Comparison of ENCODE assay signal across 13 cellular contexts in the genomic region with DNA sequence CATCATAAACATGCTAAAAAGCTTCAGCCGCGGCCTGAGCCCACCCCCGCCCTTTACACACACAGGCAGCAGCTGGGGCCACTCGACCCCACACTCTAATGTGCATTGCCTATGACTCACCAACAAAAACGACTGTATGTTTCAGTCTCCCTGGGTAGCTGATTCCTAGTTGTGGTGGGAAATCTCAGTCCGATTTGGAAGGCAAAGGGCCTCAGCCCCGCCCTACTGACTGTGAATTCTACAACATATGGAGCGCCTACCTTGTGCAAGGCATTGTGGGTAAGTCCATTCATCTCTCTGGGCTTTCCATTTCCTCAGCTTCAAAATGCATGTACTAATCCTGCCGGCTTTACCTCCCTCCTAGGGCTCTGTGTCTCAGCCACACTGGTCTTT.
DNase-seq lines count a peak whose midpoint lies in the region; ATAC-seq, FAIRE-seq and TF ChIP-seq lines count a peak whose summit lies in the region.
"Had no signal": no experiment of that assay in that cellular context is flagged by ENCODE, and none has a peak within 500 bp of the region (broad histone marks: within the 10 kb centered on the region; RNA-seq: fewer than 3 reads in every experiment).

No MANE protein-coding gene starts in this region.

- intact Hi-C loops in Calu3 (cut with micrococcal nuclease; ENCODE audit: unreplicated experiment) (no loop called here), left lung (cut with DNase I) (loop anchor here in 1 of 2 donors (10.0 kb wide), 1 partner anchor 264 kb away; no protein-coding TSS in a partner anchor), mammary epithelial cell (cut with micrococcal nuclease) (loop anchor here (10.0 kb wide), 1 partner anchor 404 kb away; no protein-coding TSS in a partner anchor)

- H4K20me1 ChIP-seq in astrocyte (ENCODE audit: insufficient read depth, low read length) (no peaks in the 10 kb centered on the region), mammary epithelial cell (ENCODE audit: insufficient read depth, low read length) (no peaks in the 10 kb centered on the region)

- H3K36me3 ChIP-seq in astrocyte (ENCODE audit: insufficient read depth, low read length) (no peaks in the 10 kb centered on the region), left lung (no peaks in the 10 kb centered on the region), mammary epithelial cell (ENCODE audit: insufficient read depth, low read length) (no peaks in the 10 kb centered on the region)

- H3K4me3 Mint-ChIP-seq in Calu3 (ENCODE audit: low read depth, unreplicated experiment) (peak overlapping the region; percentile 57), astrocyte (ENCODE audit: unreplicated experiment) (peak overlapping the region; percentile 65)
- no peak overlapping the region for H3K4me3 Mint-ChIP-seq in T-helper 2 cell treated with Interferon-gamma antibody and Interleukin-4, amounts not matched to agents 5 μg/mL and 100 μg/mL, for 36 hours
- no peak overlapping the region for H3K4me3 Mint-ChIP-seq in activated T-cell treated with anti-CD3 and anti-CD28 coated beads, Interleukin-2, amount 50 U/mL, for 72 hours

- H3K27me3 Mint-ChIP-seq in Calu3 (ENCODE audit: unreplicated experiment) (no peaks in the 10 kb centered on the region), astrocyte (ENCODE audit: low read depth, unreplicated experiment) (no peaks in the 10 kb centered on the region)
- H3K27me3 Mint-ChIP-seq in T-helper 2 cell treated with Interferon-gamma antibody and Interleukin-4, amounts not matched to agents 5 μg/mL and 100 μg/mL, for 36 hours (ENCODE audit: low read depth) = no peaks in the 10 kb centered on the region
- peaks cover 56% of the 10 kb centered on the region for H3K27me3 Mint-ChIP-seq in activated T-cell treated with anti-CD3 and anti-CD28 coated beads, Interleukin-2, amount 50 U/mL, for 72 hours (ENCODE audit: low read depth)

- in situ Hi-C loops in mammary epithelial cell (cut with MboI; ENCODE audit: low sequenced_read_pairs in 2 of 2) = loop anchor here (25.0 kb wide), 1 partner anchor 507 kb away; no protein-coding TSS in a partner anchor

- TF ChIP-seq CTCF in Calu3 (IDR thresholded peaks at IDR 0.05; ENCODE audit: unreplicated experiment) = no peak
- no peak for TF ChIP-seq CTCF in astrocyte (IDR thresholded peaks at IDR 0.05; ENCODE audit: insufficient read depth, low read depth, low read length)
- TF ChIP-seq CTCF in left lung (IDR thresholded peaks at IDR 0.05) = no peak
- TF ChIP-seq CTCF in mammary epithelial cell (conservative IDR thresholded peaks at IDR 0.05 in 1 of 2, IDR thresholded peaks at IDR 0.05 in 1 of 2; ENCODE audit: extremely low read depth in 1 of 2, insufficient read depth in 1 of 2, low read depth in 1 of 2, low read length in 2 of 2) = no peak

- H2AFZ ChIP-seq in astrocyte (ENCODE audit: low read depth, low read length) (peak overlapping the region; percentile 81), mammary epithelial cell (ENCODE audit: low read depth, low read length) (no peak overlapping the region)

- H3K9me3 ChIP-seq in astrocyte (ENCODE audit: insufficient read depth, low read depth, low read length) = no peaks in the 10 kb centered on the region
- H3K9me3 ChIP-seq in left lung = no peaks in the 10 kb centered on the region
- H3K9me3 ChIP-seq in mammary epithelial cell (replicated peaks; ENCODE audit: insufficient read depth, low read length) = no peaks in the 10 kb centered on the region

- peaks cover 41% of the 10 kb centered on the region for H3K4me1 ChIP-seq in astrocyte (ENCODE audit: insufficient read depth, low read length)
- H3K4me1 ChIP-seq in left lung = no peaks in the 10 kb centered on the region
- H3K4me1 ChIP-seq in mammary epithelial cell (ENCODE audit: insufficient read depth, low read length) = peaks cover 33% of the 10 kb centered on the region

- TF ChIP-seq POLR2A in H54 (IDR thresholded peaks at IDR 0.05; ENCODE audit: low read depth, low read length) = no peak

- DNase-seq in Calu3 (no peak), HT-29 (ENCODE audit: low spot score) (peak; percentile 47), astrocyte (ENCODE audit: low read depth) (peak; percentile 69), left lung (no peak), H54 (ENCODE audit: insufficient read length, low spot score) (no peak), mammary epithelial cell (no peak)
- no peak for DNase-seq in T-helper 2 cell treated with Interferon-gamma antibody and Interleukin-4, amounts not matched to agents 5 μg/mL and 100 μg/mL, for 36 hours (ENCODE audit: low spot score)
- DNase-seq in activated T-cell treated with anti-CD3 and anti-CD28 coated beads, Interleukin-2, amount 50 U/mL, for 72 hours = no peak
- DNase-seq: stimulated activated CD4-positive, alpha-beta T cell treated with anti-CD3 and anti-CD28 coated beads, Interleukin-2, amount 100 ng/mL, for 48 hours had no signal

- H3K9me3 Mint-ChIP-seq in Calu3 (ENCODE audit: low read depth, unreplicated experiment) (no peaks in the 10 kb centered on the region), astrocyte (ENCODE audit: unreplicated experiment) (no peaks in the 10 kb centered on the region)
- H3K9me3 Mint-ChIP-seq in T-helper 2 cell treated with Interferon-gamma antibody and Interleukin-4, amounts not matched to agents 5 μg/mL and 100 μg/mL, for 36 hours = no peaks in the 10 kb centered on the region
- H3K9me3 Mint-ChIP-seq in activated T-cell treated with anti-CD3 and anti-CD28 coated beads, Interleukin-2, amount 50 U/mL, for 72 hours = no peaks in the 10 kb centered on the region

- peak overlapping the region; percentile 81 for H3K9ac ChIP-seq in astrocyte (ENCODE audit: low read length)
- H3K9ac ChIP-seq in mammary epithelial cell (ENCODE audit: insufficient read depth, low read length) = no peak overlapping the region
- H3K9ac ChIP-seq: KMS-11 had no signal

- ATAC-seq in left lung = peak; percentile 50
- ATAC-seq in activated T-cell treated with anti-CD3 and anti-CD28 coated beads, Interleukin-2, amount 50 U/mL, for 72 hours (replicated peaks in 1 of 2) = no peak

- CTCF ChIA-PET in Calu3 (lab: Charles Lee) (interaction anchor here (0.6 to 1.5 kb wide), 6 partner anchors 251 to 466 kb away, joined by 3 to 9 read pairs (median 4); no protein-coding TSS in a partner anchor), mammary epithelial cell (lab: Charles Lee; ENCODE audit: low non-redundant PET) (interaction anchor here (0.6 to 0.7 kb wide), 2 partner anchors 252 to 339 kb away, joined by 3 to 10 read pairs; no protein-coding TSS in a partner anchor)

- H3K79me2 ChIP-seq in astrocyte (ENCODE audit: insufficient read depth, low read length) = no peaks in the 10 kb centered on the region
- H3K79me2 ChIP-seq in mammary epithelial cell (ENCODE audit: insufficient read depth, low read length) = no peaks in the 10 kb centered on the region

- H3K27ac Mint-ChIP-seq in Calu3 (ENCODE audit: unreplicated experiment) (no peak overlapping the region), astrocyte (ENCODE audit: unreplicated experiment) (peak overlapping the region; percentile 34)
- H3K27ac Mint-ChIP-seq in T-helper 2 cell treated with Interferon-gamma antibody and Interleukin-4, amounts not matched to agents 5 μg/mL and 100 μg/mL, for 36 hours = no peak overlapping the region
- H3K27ac Mint-ChIP-seq in activated T-cell treated with anti-CD3 and anti-CD28 coated beads, Interleukin-2, amount 50 U/mL, for 72 hours = no peak overlapping the region

- peak overlapping the region; percentile 88 for H3K27ac ChIP-seq in astrocyte (ENCODE audit: low read depth, low read length)
- H3K27ac ChIP-seq in left lung = peak overlapping the region in 1 of 2 donors; percentile 45
- no peak overlapping the region for H3K27ac ChIP-seq in mammary epithelial cell (ENCODE audit: insufficient read depth, low read depth, low read length)
- H3K27ac ChIP-seq: C4-2B, KMS-11, VCaP had no signal

- FAIRE-seq in astrocyte (lab: Jason Lieb, UNC) (peak; percentile 58), H54 (lab: Jason Lieb, UNC) (no peak)
- FAIRE-seq: GM12878 had no signal

- H3K36me3 Mint-ChIP-seq in Calu3 (ENCODE audit: insufficient read depth, unreplicated experiment) (no peaks in the 10 kb centered on the region), astrocyte (ENCODE audit: low read depth, unreplicated experiment) (no peaks in the 10 kb centered on the region)
- H3K36me3 Mint-ChIP-seq in T-helper 2 cell treated with Interferon-gamma antibody and Interleukin-4, amounts not matched to agents 5 μg/mL and 100 μg/mL, for 36 hours (ENCODE audit: low read depth) = no peaks in the 10 kb centered on the region
- no peaks in the 10 kb centered on the region for H3K36me3 Mint-ChIP-seq in activated T-cell treated with anti-CD3 and anti-CD28 coated beads, Interleukin-2, amount 50 U/mL, for 72 hours (ENCODE audit: insufficient read depth in 2 of 2)

- dilution Hi-C loops in mammary epithelial cell (cut with HindIII; ENCODE audit: low sequenced_read_pairs) = no loop called here

- H3K4me1 Mint-ChIP-seq in Calu3 (ENCODE audit: low read depth, unreplicated experiment) (peaks cover 23% of the 10 kb centered on the region), astrocyte (ENCODE audit: low read depth, unreplicated experiment) (peaks cover 23% of the 10 kb centered on the region)
- H3K4me1 Mint-ChIP-seq in T-helper 2 cell treated with Interferon-gamma antibody and Interleukin-4, amounts not matched to agents 5 μg/mL and 100 μg/mL, for 36 hours (ENCODE audit: low read depth) = no peaks in the 10 kb centered on the region
- no peaks in the 10 kb centered on the region for H3K4me1 Mint-ChIP-seq in activated T-cell treated with anti-CD3 and anti-CD28 coated beads, Interleukin-2, amount 50 U/mL, for 72 hours (ENCODE audit: low read depth)

- BruUV-seq in Calu3 (replicated peaks; lab: Mats Ljungman, UMichigan) (no TSS peak), mammary epithelial cell (replicated peaks; lab: Mats Ljungman, UMichigan) (no TSS peak)

- 63% methylated on average over 6 of the region's 9 CpGs for WGBS in mammary epithelial cell (ENCODE audit: low coverage, missing lambda C conversion rate)

- H3K4me2 ChIP-seq in astrocyte (ENCODE audit: low read length) (peak overlapping the region; percentile 72), mammary epithelial cell (ENCODE audit: insufficient read depth, low read depth, low read length) (no peak overlapping the region)
- H3K4me2 ChIP-seq: KMS-11 had no signal

- H3K4me3 ChIP-seq in astrocyte (ENCODE audit: insufficient read depth, low read depth, low read length) (no peak overlapping the region), left lung (no peak overlapping the region), mammary epithelial cell (replicated peaks in 1 of 3; ENCODE audit: insufficient read depth in 1 of 3, low read depth in 2 of 3, low read length in 3 of 3) (no peak overlapping the region)
- H3K4me3 ChIP-seq: GM12878 had no signal

- H3K27me3 ChIP-seq in astrocyte (ENCODE audit: insufficient read depth, low read length) (no peaks in the 10 kb centered on the region), left lung (no peaks in the 10 kb centered on the region), mammary epithelial cell (ENCODE audit: insufficient read depth, low read length) (no peaks in the 10 kb centered on the region)

Comparison
In these comparisons a context has a peak if more than half of its experiments do, and no peak if none do; other contexts are left out.
1. DNase-seq: peak in HT-29 (single experiment) and astrocyte (single experiment); none in Calu3 (single experiment), left lung (0 of 2), H54 (single experiment), T-helper 2 cell treated with Interferon-gamma antibody and Interleukin-4, amounts not matched to agents 5 μg/mL and 100 μg/mL, for 36 hours (single experiment), mammary epithelial cell (single experiment) and activated T-cell treated with anti-CD3 and anti-CD28 coated beads, Interleukin-2, amount 50 U/mL, for 72 hours (0 of 2).
2. H3K4me3 Mint-ChIP-seq: peak in Calu3 (single experiment) and astrocyte (single experiment); none in T-helper 2 cell treated with Interferon-gamma antibody and Interleukin-4, amounts not matched to agents 5 μg/mL and 100 μg/mL, for 36 hours (single experiment) and activated T-cell treated with anti-CD3 and anti-CD28 coated beads, Interleukin-2, amount 50 U/mL, for 72 hours (0 of 2).